In the genomic region with DNA sequence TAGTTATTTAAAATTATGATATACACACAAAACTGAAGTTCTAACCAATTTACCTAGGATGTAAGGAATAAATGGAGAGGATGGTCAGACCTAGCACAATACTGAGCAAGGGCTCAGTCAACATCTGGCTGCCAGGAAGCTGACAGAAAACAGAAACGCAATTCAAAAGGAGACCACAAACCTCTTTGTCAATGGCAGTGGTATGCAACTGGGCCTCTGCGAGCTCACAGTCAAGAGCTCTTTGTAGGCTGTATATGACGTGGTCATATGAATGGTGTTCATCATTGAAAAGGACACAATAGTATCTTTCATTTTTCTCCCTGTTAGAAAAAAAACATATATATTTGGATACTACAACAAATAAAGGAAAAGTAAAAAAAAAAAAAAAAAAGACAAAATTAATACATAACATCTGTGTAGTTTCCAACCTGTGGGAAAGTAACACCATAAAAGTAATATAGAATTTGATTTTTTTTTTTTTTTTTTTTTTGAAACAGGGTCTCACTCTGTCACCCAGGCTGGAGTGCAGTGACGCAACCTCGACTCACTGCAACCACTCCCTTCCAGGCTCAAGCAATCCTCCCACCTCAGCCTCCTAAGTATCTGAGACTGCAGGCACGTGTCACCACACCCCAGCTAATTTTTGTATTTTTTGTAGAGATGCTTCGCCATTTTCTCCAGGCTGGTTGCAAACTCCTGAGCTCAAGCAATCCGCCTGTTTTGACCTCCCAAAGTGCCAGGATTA, we compare ENCODE assay signal across 13 cellular contexts. TPM values are rescaled to one million over a fixed set of nuclear protein-coding genes. Genes with fewer than 3 reads are reported as not detected.
DNase-seq lines count a peak whose midpoint lies in the region; ATAC-seq and TF ChIP-seq lines count a peak whose summit lies in the region.
"Had no signal": no experiment of that assay in that cellular context is flagged by ENCODE, and none has a peak within 500 bp of the region (broad histone marks: within the 10 kb centered on the region; RNA-seq: fewer than 3 reads in every experiment).

No MANE protein-coding gene starts in this region.

- H3K27ac Mint-ChIP-seq in activated T-cell treated with anti-CD3 and anti-CD28 coated beads, Interleukin-2, amount 50 U/mL, for 24 hours = peak overlapping the region; percentile 75
- peak overlapping the region; percentile 25 for H3K27ac Mint-ChIP-seq in central memory CD8-positive, alpha-beta T cell (ENCODE audit: low read depth)
- no peak overlapping the region for H3K27ac Mint-ChIP-seq in Calu3 (ENCODE audit: unreplicated experiment)
- H3K27ac Mint-ChIP-seq: B cell had no signal

- CTCF ChIA-PET in Calu3 (lab: Charles Lee) = no interaction called here

- intact Hi-C loops in Calu3 (cut with micrococcal nuclease; ENCODE audit: unreplicated experiment) = no loop called here

- H3K4me1 Mint-ChIP-seq in activated T-cell treated with anti-CD3 and anti-CD28 coated beads, Interleukin-2, amount 50 U/mL, for 24 hours (ENCODE audit: low read depth) = peaks cover 6% of the 10 kb centered on the region
- H3K4me1 Mint-ChIP-seq in activated T-cell treated with anti-CD3 and anti-CD28 coated beads, Interleukin-2, amount 50 U/mL, for 4 hours (ENCODE audit: low read depth) = no peaks in the 10 kb centered on the region
- H3K4me1 Mint-ChIP-seq in central memory CD8-positive, alpha-beta T cell = no peaks in the 10 kb centered on the region
- H3K4me1 Mint-ChIP-seq in Calu3 (ENCODE audit: low read depth, unreplicated experiment) = no peaks in the 10 kb centered on the region
- H3K4me1 Mint-ChIP-seq: B cell had no signal

- DNase-seq in activated T-cell treated with anti-CD3 and anti-CD28 coated beads, Interleukin-2, amount 50 U/mL, for 24 hours = no peak
- DNase-seq in activated T-cell treated with anti-CD3 and anti-CD28 coated beads, Interleukin-2, amount 50 U/mL, for 4 hours = no peak
- DNase-seq in NB4 (ENCODE audit: low read depth) (peak; percentile 60), pons (ENCODE audit: low spot score) (peak; percentile 33), Calu3 (no peak), NCI-H510A treated with DMSO at 0.1 percent for 48 hours (lab: John Stamatoyannopoulos, UW) (no peak)
- DNase-seq in central memory CD8-positive, alpha-beta T cell (ENCODE audit: low spot score in 2 of 2) = no peak
- DNase-seq: left ventricle myocardium superior, NCI-H187 treated with DMSO at 0.1 percent for 48 hours, occipital lobe had no signal

- no peaks in the 10 kb centered on the region for H3K27me3 Mint-ChIP-seq in activated T-cell treated with anti-CD3 and anti-CD28 coated beads, Interleukin-2, amount 50 U/mL, for 24 hours
- H3K27me3 Mint-ChIP-seq in activated T-cell treated with anti-CD3 and anti-CD28 coated beads, Interleukin-2, amount 50 U/mL, for 4 hours (ENCODE audit: low read depth) = no peaks in the 10 kb centered on the region
- no peaks in the 10 kb centered on the region for H3K27me3 Mint-ChIP-seq in central memory CD8-positive, alpha-beta T cell
- H3K27me3 Mint-ChIP-seq in Calu3 (ENCODE audit: unreplicated experiment) = no peaks in the 10 kb centered on the region
- H3K27me3 Mint-ChIP-seq: B cell had no signal

- no peak for TF ChIP-seq CTCF in NB4 (IDR thresholded peaks at IDR 0.05; ENCODE audit: low read depth, low read length)
- no peak for TF ChIP-seq CTCF in Calu3 (IDR thresholded peaks at IDR 0.05; ENCODE audit: unreplicated experiment)

- no peak for TF ChIP-seq POLR2A in NB4 (IDR thresholded peaks at IDR 0.05; ENCODE audit: extremely low read depth, insufficient read length)

- H3K36me3 Mint-ChIP-seq in activated T-cell treated with anti-CD3 and anti-CD28 coated beads, Interleukin-2, amount 50 U/mL, for 24 hours (ENCODE audit: low read depth) = peaks cover 86% of the 10 kb centered on the region
- H3K36me3 Mint-ChIP-seq in activated T-cell treated with anti-CD3 and anti-CD28 coated beads, Interleukin-2, amount 50 U/mL, for 4 hours (ENCODE audit: insufficient read depth) = peaks cover 44% of the 10 kb centered on the region
- peaks cover 60% of the 10 kb centered on the region for H3K36me3 Mint-ChIP-seq in central memory CD8-positive, alpha-beta T cell (ENCODE audit: insufficient read depth)
- no peaks in the 10 kb centered on the region for H3K36me3 Mint-ChIP-seq in Calu3 (ENCODE audit: insufficient read depth, unreplicated experiment)

- ATAC-seq in activated T-cell treated with anti-CD3 and anti-CD28 coated beads, Interleukin-2, amount 50 U/mL, for 4 hours = no peak
- ATAC-seq in central memory CD8-positive, alpha-beta T cell (replicated peaks; ENCODE audit: extremely low read depth, poor library complexity, severe bottlenecking) = no peak
- ATAC-seq in GM19397 (IDR thresholded peaks at IDR 0.05; ENCODE audit: unreplicated experiment) = no peak
- ATAC-seq: left ventricle myocardium superior had no signal

- H3K4me3 ChIP-seq in NB4 (ENCODE audit: low read depth, low read length) = no peak overlapping the region
- H3K4me3 ChIP-seq: tibial nerve had no signal

- H3K4me3 Mint-ChIP-seq in activated T-cell treated with anti-CD3 and anti-CD28 coated beads, Interleukin-2, amount 50 U/mL, for 24 hours = no peak overlapping the region
- H3K4me3 Mint-ChIP-seq in activated T-cell treated with anti-CD3 and anti-CD28 coated beads, Interleukin-2, amount 50 U/mL, for 4 hours = no peak overlapping the region
- no peak overlapping the region for H3K4me3 Mint-ChIP-seq in central memory CD8-positive, alpha-beta T cell
- no peak overlapping the region for H3K4me3 Mint-ChIP-seq in Calu3 (ENCODE audit: low read depth, unreplicated experiment)
- H3K4me3 Mint-ChIP-seq: B cell had no signal

- no TSS peak for BruUV-seq in Calu3 (replicated peaks; lab: Mats Ljungman, UMichigan)

- no peaks in the 10 kb centered on the region for H3K9me3 Mint-ChIP-seq in activated T-cell treated with anti-CD3 and anti-CD28 coated beads, Interleukin-2, amount 50 U/mL, for 24 hours
- no peaks in the 10 kb centered on the region for H3K9me3 Mint-ChIP-seq in activated T-cell treated with anti-CD3 and anti-CD28 coated beads, Interleukin-2, amount 50 U/mL, for 4 hours
- H3K9me3 Mint-ChIP-seq in central memory CD8-positive, alpha-beta T cell = no peaks in the 10 kb centered on the region
- H3K9me3 Mint-ChIP-seq in Calu3 (ENCODE audit: low read depth, unreplicated experiment) = no peaks in the 10 kb centered on the region

RNA-seq across cellular contexts. Expression of gene UBR1, which starts 37.9 kb away (rescaled TPM):
- 10 to 100 TPM; 23.5 to 27.8 (median 24.8) TPM for total RNA-seq in activated T-cell treated with anti-CD3 and anti-CD28 coated beads, Interleukin-2, amount 50 U/mL, for 4 hours
- total RNA-seq in Calu3 (2022) = 15.8 and 18.6 TPM in 2 replicates

Comparison
In these comparisons a context has a peak if more than half of its experiments do, and no peak if none do; other contexts are left out.
1. DNase-seq: peak in NB4 (single experiment) and pons (single experiment); none in activated T-cell treated with anti-CD3 and anti-CD28 coated beads, Interleukin-2, amount 50 U/mL, for 24 hours (single experiment), activated T-cell treated with anti-CD3 and anti-CD28 coated beads, Interleukin-2, amount 50 U/mL, for 4 hours (single experiment), central memory CD8-positive, alpha-beta T cell (0 of 2), Calu3 (single experiment) and NCI-H510A treated with DMSO at 0.1 percent for 48 hours (single experiment).